ENCODE assay signal across 14 cellular contexts in genomic region chr20:56955673-56956072, GRCh38.
"Had no signal": no experiment of that assay in that cellular context is flagged by ENCODE, and none has a peak within 500 bp of the region (broad histone marks: within the 10 kb centered on the region; RNA-seq: fewer than 3 reads in every experiment).

No MANE protein-coding gene starts in this region.

- H3K9me3 ChIP-seq: esophagus muscularis mucosa, lower lobe of right lung, right atrium auricular region had no signal

- H3K36me3 ChIP-seq: esophagus muscularis mucosa, lower lobe of right lung, right atrium auricular region, tibial nerve had no signal

- H3K27me3 ChIP-seq: right atrium auricular region had no signal

- H3K4me3 ChIP-seq: esophagus muscularis mucosa, lower lobe of right lung, right atrium auricular region, tibial nerve had no signal

- H3K4me1 ChIP-seq: esophagus muscularis mucosa, lower lobe of right lung, right atrium auricular region had no signal

- ATAC-seq: activated CD4-positive, alpha-beta T cell treated with anti-CD3 and anti-CD28 coated beads for 36 hours; lower lobe of right lung; stimulated activated naive B cell treated with anti-CD40 and anti-IgM and Interleukin-4, amounts not matched to agents 10 μg/mL and 1 μg/mL and 100 μg/mL, for 72 hours had no signal

- H3K27ac ChIP-seq: esophagus muscularis mucosa, lower lobe of right lung, right atrium auricular region, tibial nerve, VCaP had no signal

- DNase-seq: activated CD4-positive, alpha-beta memory T cell treated with anti-CD3 and anti-CD28 coated beads, Interleukin-2, amount 10 ng/mL, durations not matched to agents 7 days and 5 days; activated CD4-positive, alpha-beta T cell treated with anti-CD3 and anti-CD28 coated beads for 36 hours; activated CD8-positive, alpha-beta memory T cell treated with anti-CD3 and anti-CD28 coated beads, Interleukin-2, amount 50 U/mL, for 4 hours; aorta; foreskin fibroblast; immature natural killer cell; lower lobe of right lung; midbrain; stimulated activated naive B cell treated with anti-CD40 and anti-IgM and Interleukin-4, amounts not matched to agents 10 μg/mL and 1 μg/mL and 100 μg/mL, for 72 hours; T-helper 9 cell had no signal
